9 cellular contexts compared by ENCODE assay signal in genomic region chr14:105197274-105197673, GRCh38. TPM values are rescaled to one million over a fixed set of nuclear protein-coding genes. Genes with fewer than 3 reads are reported as not detected.
DNase-seq lines count a peak whose midpoint lies in the region; ATAC-seq, FAIRE-seq and TF ChIP-seq lines count a peak whose summit lies in the region.
"Had no signal": no experiment of that assay in that cellular context is flagged by ENCODE, and none has a peak within 500 bp of the region (broad histone marks: within the 10 kb centered on the region; RNA-seq: fewer than 3 reads in every experiment).

No MANE protein-coding gene starts in this region.

- no peak overlapping the region for H3K4me2 ChIP-seq in astrocyte (ENCODE audit: low read length)

- intact Hi-C loops in activated CD4-positive, alpha-beta memory T cell treated with anti-CD3 and anti-CD28 coated beads for 36 hours (cut with micrococcal nuclease): no loop called here
- intact Hi-C loops in right cardiac atrium (cut with DNase I): no loop called here
- intact Hi-C loops in spleen (cut with DNase I; ENCODE audit: low total_unique reads): no loop called here

- FAIRE-seq in astrocyte (lab: Jason Lieb, UNC): no peak

- peaks cover 35% of the 10 kb centered on the region for H3K27me3 Mint-ChIP-seq in activated CD4-positive, alpha-beta memory T cell treated with anti-CD3 and anti-CD28 coated beads for 36 hours
- peaks cover 31% of the 10 kb centered on the region for H3K27me3 Mint-ChIP-seq in activated CD4-positive, alpha-beta memory T cell treated with anti-CD3 and anti-CD28 coated beads, Interleukin-2, amount 10 ng/mL, durations not matched to agents 7 days and 5 days
- peaks cover 38% of the 10 kb centered on the region for H3K27me3 Mint-ChIP-seq in astrocyte (ENCODE audit: low read depth, unreplicated experiment)

- peak; percentile 19 to 57 for ATAC-seq in right cardiac atrium

- H3K4me1 Mint-ChIP-seq in activated CD4-positive, alpha-beta memory T cell treated with anti-CD3 and anti-CD28 coated beads for 36 hours (ENCODE audit: low read depth): peaks cover 25% of the 10 kb centered on the region
- H3K4me1 Mint-ChIP-seq in activated CD4-positive, alpha-beta memory T cell treated with anti-CD3 and anti-CD28 coated beads, Interleukin-2, amount 10 ng/mL, durations not matched to agents 7 days and 5 days: peaks cover 34% of the 10 kb centered on the region
- peaks cover 2% of the 10 kb centered on the region for H3K4me1 Mint-ChIP-seq in astrocyte (ENCODE audit: low read depth, unreplicated experiment)

- H2AFZ ChIP-seq in astrocyte (ENCODE audit: low read depth, low read length): no peak overlapping the region

- no peak overlapping the region for H3K27ac Mint-ChIP-seq in activated CD4-positive, alpha-beta memory T cell treated with anti-CD3 and anti-CD28 coated beads for 36 hours
- H3K27ac Mint-ChIP-seq in activated CD4-positive, alpha-beta memory T cell treated with anti-CD3 and anti-CD28 coated beads, Interleukin-2, amount 10 ng/mL, durations not matched to agents 7 days and 5 days: no peak overlapping the region
- H3K27ac Mint-ChIP-seq in astrocyte (ENCODE audit: unreplicated experiment): no peak overlapping the region
- H3K27ac Mint-ChIP-seq: dendritic cell treated with granulocyte-macrophage colony-stimulating factor and Interleukin-4, amounts not matched to agents 40 ng/mL and 50 ng/mL, for 4 days had no signal

- no peaks in the 10 kb centered on the region for H3K36me3 Mint-ChIP-seq in activated CD4-positive, alpha-beta memory T cell treated with anti-CD3 and anti-CD28 coated beads for 36 hours
- H3K36me3 Mint-ChIP-seq in activated CD4-positive, alpha-beta memory T cell treated with anti-CD3 and anti-CD28 coated beads, Interleukin-2, amount 10 ng/mL, durations not matched to agents 7 days and 5 days (ENCODE audit: low read depth): no peaks in the 10 kb centered on the region
- no peaks in the 10 kb centered on the region for H3K36me3 Mint-ChIP-seq in astrocyte (ENCODE audit: low read depth, unreplicated experiment)

- H3K36me3 ChIP-seq in astrocyte (ENCODE audit: insufficient read depth, low read length): no peaks in the 10 kb centered on the region
- H3K36me3 ChIP-seq in suprapubic skin: no peaks in the 10 kb centered on the region
- H3K36me3 ChIP-seq in spleen: no peaks in the 10 kb centered on the region

- no peaks in the 10 kb centered on the region for H3K9me3 Mint-ChIP-seq in activated CD4-positive, alpha-beta memory T cell treated with anti-CD3 and anti-CD28 coated beads for 36 hours
- no peaks in the 10 kb centered on the region for H3K9me3 Mint-ChIP-seq in activated CD4-positive, alpha-beta memory T cell treated with anti-CD3 and anti-CD28 coated beads, Interleukin-2, amount 10 ng/mL, durations not matched to agents 7 days and 5 days
- no peaks in the 10 kb centered on the region for H3K9me3 Mint-ChIP-seq in astrocyte (ENCODE audit: unreplicated experiment)
- H3K9me3 Mint-ChIP-seq: dendritic cell treated with granulocyte-macrophage colony-stimulating factor and Interleukin-4, amounts not matched to agents 40 ng/mL and 50 ng/mL, for 4 days had no signal

- peaks cover 26% of the 10 kb centered on the region for H3K4me1 ChIP-seq in astrocyte (ENCODE audit: insufficient read depth, low read length)
- peaks cover 7% of the 10 kb centered on the region for H3K4me1 ChIP-seq in right cardiac atrium (ENCODE audit: control insufficient read depth, insufficient read depth, low read length)
- H3K4me1 ChIP-seq in suprapubic skin: peaks cover 54% of the 10 kb centered on the region
- peaks cover 29 to 95% (median 73%) of the 10 kb centered on the region in 6 donors for H3K4me1 ChIP-seq in spleen

- H3K4me3 Mint-ChIP-seq in activated CD4-positive, alpha-beta memory T cell treated with anti-CD3 and anti-CD28 coated beads for 36 hours: no peak overlapping the region
- no peak overlapping the region for H3K4me3 Mint-ChIP-seq in activated CD4-positive, alpha-beta memory T cell treated with anti-CD3 and anti-CD28 coated beads, Interleukin-2, amount 10 ng/mL, durations not matched to agents 7 days and 5 days
- no peak overlapping the region for H3K4me3 Mint-ChIP-seq in astrocyte (ENCODE audit: unreplicated experiment)
- H3K4me3 Mint-ChIP-seq: dendritic cell treated with granulocyte-macrophage colony-stimulating factor and Interleukin-4, amounts not matched to agents 40 ng/mL and 50 ng/mL, for 4 days had no signal

- TF ChIP-seq EP300 in suprapubic skin (IDR thresholded peaks at IDR 0.05): no peak

- peak; percentile 30 for DNase-seq in activated CD4-positive, alpha-beta memory T cell treated with anti-CD3 and anti-CD28 coated beads for 36 hours
- no peak for DNase-seq in activated CD4-positive, alpha-beta memory T cell treated with anti-CD3 and anti-CD28 coated beads, Interleukin-2, amount 10 ng/mL, durations not matched to agents 7 days and 5 days
- peak; percentile 13 for DNase-seq in astrocyte (ENCODE audit: low read depth)
- peak; percentile 68 to 83 (median 81) for DNase-seq in right cardiac atrium
- no peak for DNase-seq in suprapubic skin (ENCODE audit: low spot score in 2 of 2)
- no peak for DNase-seq in 8988T
- no peak for DNase-seq in activated gamma-delta T cell (lab: John Stamatoyannopoulos, UW)
- no peak for DNase-seq in spleen

- no peaks in the 10 kb centered on the region for H4K20me1 ChIP-seq in astrocyte (ENCODE audit: insufficient read depth, low read length)

- H3K9ac ChIP-seq in astrocyte (ENCODE audit: low read length): no peak overlapping the region

- H3K4me3 ChIP-seq in astrocyte (ENCODE audit: insufficient read depth, low read depth, low read length) (no peak overlapping the region), right cardiac atrium (ENCODE audit: low read length) (no peak overlapping the region), suprapubic skin (peak overlapping the region; percentile 32), spleen (peak overlapping the region in 1 of 8 donors; percentile 53)

- H3K79me2 ChIP-seq in astrocyte (ENCODE audit: insufficient read depth, low read length): no peaks in the 10 kb centered on the region

- no peaks in the 10 kb centered on the region for H3K9me3 ChIP-seq in astrocyte (ENCODE audit: insufficient read depth, low read depth, low read length)
- H3K9me3 ChIP-seq in right cardiac atrium (ENCODE audit: control insufficient read depth, low read length): no peaks in the 10 kb centered on the region
- H3K9me3 ChIP-seq in suprapubic skin: no peaks in the 10 kb centered on the region
- H3K9me3 ChIP-seq in spleen: no peaks in the 10 kb centered on the region

- H3K27me3 ChIP-seq in astrocyte (ENCODE audit: insufficient read depth, low read length) (peaks cover 5% of the 10 kb centered on the region), right cardiac atrium (ENCODE audit: control insufficient read depth, insufficient read depth) (no peaks in the 10 kb centered on the region), suprapubic skin (peaks cover 71% of the 10 kb centered on the region), spleen (replicated peaks in 1 of 7) (peaks cover 0 to 98% (median 54%) of the 10 kb centered on the region in 7 donors)

- CTCF ChIA-PET in activated CD4-positive, alpha-beta memory T cell treated with anti-CD3 and anti-CD28 coated beads for 36 hours (lab: Charles Lee): no interaction called here
- CTCF ChIA-PET in activated CD4-positive, alpha-beta memory T cell treated with anti-CD3 and anti-CD28 coated beads, Interleukin-2, amount 10 ng/mL, durations not matched to agents 7 days and 5 days (lab: Charles Lee): no interaction called here

- WGBS in right cardiac atrium: 2% methylated on average over 11 of the region's 11 CpGs
- WGBS in suprapubic skin: 18% methylated on average over 3 of the region's 11 CpGs
- WGBS in spleen, 5 donors: 0 to 8% (median 3%) methylated on average over 6 to 11 of the region's 11 CpGs

- POLR2A ChIA-PET in activated CD4-positive, alpha-beta memory T cell treated with anti-CD3 and anti-CD28 coated beads for 36 hours (lab: Charles Lee): interaction anchor here (0.7 kb wide), 1 partner anchor 315 kb away, joined by 3 read pairs; no protein-coding TSS in a partner anchor
- POLR2A ChIA-PET in activated CD4-positive, alpha-beta memory T cell treated with anti-CD3 and anti-CD28 coated beads, Interleukin-2, amount 10 ng/mL, durations not matched to agents 7 days and 5 days (lab: Charles Lee): interaction anchor here (1.1 kb wide), 1 partner anchor 96 kb away, joined by 3 read pairs; no protein-coding TSS in a partner anchor

- TF ChIP-seq CTCF in astrocyte (IDR thresholded peaks at IDR 0.05; ENCODE audit: insufficient read depth, low read depth, low read length): no peak
- TF ChIP-seq CTCF in suprapubic skin (IDR thresholded peaks at IDR 0.05): no peak
- no peak for TF ChIP-seq CTCF in spleen (IDR thresholded peaks at IDR 0.05 in 8 of 11, conservative IDR thresholded peaks at IDR 0.05 in 3 of 11)

- TF ChIP-seq POLR2A in suprapubic skin (IDR thresholded peaks at IDR 0.05) (no peak), spleen (IDR thresholded peaks at IDR 0.05) (no peak)

- H3K27ac ChIP-seq in astrocyte (ENCODE audit: low read depth, low read length) (no peak overlapping the region), right cardiac atrium (ENCODE audit: low read length) (peak overlapping the region; percentile 73), suprapubic skin (peak overlapping the region; percentile 70), spleen (peak overlapping the region in 4 of 8 donors; percentile 11 to 57 (median 46))

RNA-seq across cellular contexts. Expression of gene NUDT14, which starts 16.2 kb away (rescaled TPM):
- 10 to 100 TPM; 14.7 to 14.8 TPM for total RNA-seq in activated CD4-positive, alpha-beta memory T cell treated with anti-CD3 and anti-CD28 coated beads for 36 hours
- total RNA-seq in activated CD4-positive, alpha-beta memory T cell treated with anti-CD3 and anti-CD28 coated beads, Interleukin-2, amount 10 ng/mL, durations not matched to agents 7 days and 5 days: 10 to 100 TPM; 23.8 to 24.9 TPM
- total RNA-seq in astrocyte (11.9 and 17.5 TPM in 2 replicates), right cardiac atrium (10 to 100 TPM; 23.9 to 35.5 (median 32.0) TPM), suprapubic skin (10 to 100 TPM; 14.6 to 22.2 (median 19.8) TPM), spleen (10 to 100 TPM; 10.1 to 31.1 (median 25.3) TPM)
- polyA plus RNA-seq in right cardiac atrium (31.4 TPM), spleen (10 to 100 TPM; 17.7 to 25.4 (median 17.7) TPM)

RNA-seq across cellular contexts. Expression of gene JAG2, which starts 28.7 kb away (rescaled TPM):
- total RNA-seq in activated CD4-positive, alpha-beta memory T cell treated with anti-CD3 and anti-CD28 coated beads for 36 hours: 1 to 10 TPM; 1.6 to 2.4 TPM
- total RNA-seq in activated CD4-positive, alpha-beta memory T cell treated with anti-CD3 and anti-CD28 coated beads, Interleukin-2, amount 10 ng/mL, durations not matched to agents 7 days and 5 days: 1 to 10 TPM; 2.6 to 3.0 TPM
- total RNA-seq in astrocyte (5.8 and 6.6 TPM in 2 replicates), right cardiac atrium (10 to 100 TPM; 16.5 to 21.3 (median 17.4) TPM), suprapubic skin (10 to 100 TPM; 47.4 to 75.4 (median 67.2) TPM), spleen (10 to 100 TPM in 1 of 7 donors, 1 to 10 TPM in 6; 3.0 to 10.8 (median 6.0) TPM)
- polyA plus RNA-seq in right cardiac atrium (17.8 TPM), spleen (10 to 100 TPM in 1 of 3 donors, 1 to 10 TPM in 2; 6.1 to 14.3 (median 6.6) TPM)

RNA-seq across cellular contexts. Expression of gene BTBD6, which starts 51.1 kb away (rescaled TPM):
- total RNA-seq in activated CD4-positive, alpha-beta memory T cell treated with anti-CD3 and anti-CD28 coated beads for 36 hours: 10 to 100 TPM; 38.5 to 39.5 TPM
- total RNA-seq in activated CD4-positive, alpha-beta memory T cell treated with anti-CD3 and anti-CD28 coated beads, Interleukin-2, amount 10 ng/mL, durations not matched to agents 7 days and 5 days: 10 to 100 TPM; 44.2 to 45.7 TPM
- total RNA-seq in astrocyte: 23.8 and 25.1 TPM in 2 replicates
- 10 to 100 TPM; 28.1 to 40.5 (median 35.8) TPM for total RNA-seq in right cardiac atrium
- polyA plus RNA-seq in right cardiac atrium: 42.2 TPM
- total RNA-seq in suprapubic skin: 10 to 100 TPM; 38.9 to 63.7 (median 58.6) TPM
- 10 to 100 TPM; 19.1 to 31.4 (median 23.6) TPM for total RNA-seq in spleen
- polyA plus RNA-seq in spleen: 10 to 100 TPM; 28.2 to 30.2 (median 29.0) TPM

Comparison
In these comparisons a context has a peak if more than half of its experiments do, and no peak if none do; other contexts are left out.
1. DNase-seq: peak in activated CD4-positive, alpha-beta memory T cell treated with anti-CD3 and anti-CD28 coated beads for 36 hours (single experiment), astrocyte (single experiment) and right cardiac atrium (3 of 3); none in activated CD4-positive, alpha-beta memory T cell treated with anti-CD3 and anti-CD28 coated beads, Interleukin-2, amount 10 ng/mL, durations not matched to agents 7 days and 5 days (single experiment), suprapubic skin (0 of 2), 8988T (single experiment), activated gamma-delta T cell (single experiment) and spleen (single experiment).